ENCODE assay signal across 1 cellular context in the genomic region with DNA sequence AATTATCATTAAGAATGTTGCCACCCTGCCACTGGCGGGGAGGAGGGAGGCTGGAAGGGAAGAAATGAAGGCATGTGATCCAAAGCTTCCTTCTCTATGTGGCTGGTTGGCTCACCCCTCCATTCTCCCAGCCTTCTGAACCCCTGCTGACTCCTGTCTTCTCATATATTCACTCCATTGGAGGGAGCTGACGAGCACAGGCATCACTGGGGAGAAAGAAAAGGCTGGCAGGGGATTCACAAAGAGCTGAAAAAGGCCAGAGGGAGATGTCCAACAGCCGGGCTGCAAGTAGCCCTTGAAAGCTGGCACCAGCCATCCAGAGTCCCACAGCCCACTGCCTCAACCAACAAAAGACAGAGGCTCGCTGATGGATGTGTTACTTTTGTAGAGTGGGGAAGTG.
TF ChIP-seq lines count a peak whose summit lies in the region.

No MANE protein-coding gene starts in this region.

TF ChIP-seq in SK-N-SH, 30 proteins besides CTCF, POLR2A, EP300 and RAD21 (continued from another document):
- TF ChIP-seq, protein P1, sequence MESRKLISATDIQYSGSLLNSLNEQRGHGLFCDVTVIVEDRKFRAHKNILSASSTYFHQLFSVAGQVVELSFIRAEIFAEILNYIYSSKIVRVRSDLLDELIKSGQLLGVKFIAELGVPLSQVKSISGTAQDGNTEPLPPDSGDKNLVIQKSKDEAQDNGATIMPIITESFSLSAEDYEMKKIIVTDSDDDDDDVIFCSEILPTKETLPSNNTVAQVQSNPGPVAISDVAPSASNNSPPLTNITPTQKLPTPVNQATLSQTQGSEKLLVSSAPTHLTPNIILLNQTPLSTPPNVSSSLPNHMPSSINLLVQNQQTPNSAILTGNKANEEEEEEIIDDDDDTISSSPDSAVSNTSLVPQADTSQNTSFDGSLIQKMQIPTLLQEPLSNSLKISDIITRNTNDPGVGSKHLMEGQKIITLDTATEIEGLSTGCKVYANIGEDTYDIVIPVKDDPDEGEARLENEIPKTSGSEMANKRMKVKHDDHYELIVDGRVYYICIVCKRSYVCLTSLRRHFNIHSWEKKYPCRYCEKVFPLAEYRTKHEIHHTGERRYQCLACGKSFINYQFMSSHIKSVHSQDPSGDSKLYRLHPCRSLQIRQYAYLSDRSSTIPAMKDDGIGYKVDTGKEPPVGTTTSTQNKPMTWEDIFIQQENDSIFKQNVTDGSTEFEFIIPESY (IDR thresholded peaks at IDR 0.05; ENCODE audit: borderline replicate concordance, low read depth), result no peak
- TF ChIP-seq YY1 (IDR thresholded peaks at IDR 0.05; ENCODE audit: low read depth) (no peak), RFX5 (IDR thresholded peaks at IDR 0.05; ENCODE audit: low read length) (no peak), FOXJ3 (CRISPR knock-in tag; IDR thresholded peaks at IDR 0.05) (no peak), RXRA (IDR thresholded peaks at IDR 0.05; ENCODE audit: borderline replicate concordance, low read depth) (no peak), GATA2 (CRISPR knock-in tag; IDR thresholded peaks at IDR 0.05) (no peak), SIN3A (IDR thresholded peaks at IDR 0.05; ENCODE audit: borderline replicate concordance, low read depth, low read length) (no peak), TAF1 (IDR thresholded peaks at IDR 0.05; ENCODE audit: borderline replicate concordance, low read depth, low read length) (no peak), POLR2AphosphoS5 (IDR thresholded peaks at IDR 0.05; ENCODE audit: low read depth, low read length) (no peak)
